Comparison of ENCODE assay signal across 8 cellular contexts in genomic region chr10:44974082-44974627, GRCh38. TPM values are rescaled to one million over a fixed set of nuclear protein-coding genes. Genes with fewer than 3 reads are reported as not detected.
A peak's percentile ranks its signal among the peaks of the same experiment; 100 is the strongest.
DNase-seq lines count a peak whose midpoint lies in the region; ATAC-seq and TF ChIP-seq lines count a peak whose summit lies in the region.

No MANE protein-coding gene starts in this region.

- H4K20me1 ChIP-seq in BLaER1 = peaks cover 23% of the 10 kb centered on the region

- no peak for TF ChIP-seq CTCF in chondrocyte (IDR thresholded peaks at IDR 0.05)

- peaks cover 16% of the 10 kb centered on the region for H3K36me3 Mint-ChIP-seq in chondrocyte (ENCODE audit: low read depth)
- H3K36me3 Mint-ChIP-seq in naive thymus-derived CD4-positive, alpha-beta T cell = no peaks in the 10 kb centered on the region

- peak overlapping the region; percentile 98 for H3K4me2 ChIP-seq in BLaER1

- ATAC-seq in HG02981 (IDR thresholded peaks at IDR 0.05; ENCODE audit: unreplicated experiment) (peak; percentile 6), HG02840 (IDR thresholded peaks at IDR 0.05; ENCODE audit: low FRiP score, unreplicated experiment) (no peak)
- ATAC-seq in naive thymus-derived CD4-positive, alpha-beta T cell = no peak

- no peak overlapping the region for H3K4me3 Mint-ChIP-seq in chondrocyte (ENCODE audit: unreplicated experiment)
- peak overlapping the region in 9 of 10 donors; percentile 63 to 81 (median 72) for H3K4me3 Mint-ChIP-seq in naive thymus-derived CD4-positive, alpha-beta T cell

- no peaks in the 10 kb centered on the region for H3K27me3 ChIP-seq in BLaER1
- H3K27me3 ChIP-seq in naive thymus-derived CD4-positive, alpha-beta T cell (ENCODE audit: control insufficient read depth in 2 of 2, insufficient read depth in 2 of 2, low read length in 2 of 2) = no peaks in the 10 kb centered on the region

- POLR2A ChIA-PET in naive thymus-derived CD4-positive, alpha-beta T cell (lab: Charles Lee) = no interaction called here

- H3K27me3 Mint-ChIP-seq in chondrocyte (ENCODE audit: low read depth) = no peaks in the 10 kb centered on the region
- H3K27me3 Mint-ChIP-seq in naive thymus-derived CD4-positive, alpha-beta T cell = no peaks in the 10 kb centered on the region

- H3K4me3 ChIP-seq in BLaER1 = peak overlapping the region; percentile 62
- peak overlapping the region; percentile 52 for H3K4me3 ChIP-seq in naive thymus-derived CD4-positive, alpha-beta T cell (ENCODE audit: low read length)

- H3K4me1 Mint-ChIP-seq in chondrocyte (ENCODE audit: low read depth) = peaks cover 50% of the 10 kb centered on the region
- H3K4me1 Mint-ChIP-seq in naive thymus-derived CD4-positive, alpha-beta T cell = peaks cover under 1 to 37% (median 22%) of the 10 kb centered on the region in 7 donors

- H3K36me3 ChIP-seq in BLaER1 = peaks cover 47% of the 10 kb centered on the region
- H3K36me3 ChIP-seq in naive thymus-derived CD4-positive, alpha-beta T cell (ENCODE audit: control insufficient read depth in 2 of 3, insufficient read depth in 3 of 3, low read length in 3 of 3) = no peaks in the 10 kb centered on the region

- H3K9ac ChIP-seq in BLaER1 = peak overlapping the region; percentile 75

- no peaks in the 10 kb centered on the region for H3K9me3 Mint-ChIP-seq in chondrocyte (ENCODE audit: low read depth)
- no peaks in the 10 kb centered on the region for H3K9me3 Mint-ChIP-seq in naive thymus-derived CD4-positive, alpha-beta T cell

- H3K4me1 ChIP-seq in BLaER1 = peaks cover 76% of the 10 kb centered on the region
- peaks cover 10 to 14% of the 10 kb centered on the region in 2 donors for H3K4me1 ChIP-seq in naive thymus-derived CD4-positive, alpha-beta T cell (ENCODE audit: control insufficient read depth in 2 of 2, insufficient read depth in 2 of 2, low read length in 2 of 2)

- CTCF ChIA-PET in naive thymus-derived CD4-positive, alpha-beta T cell (lab: Charles Lee) = interaction anchor here (1.8 to 2.5 kb wide), 2 partner anchors 11 to 42 kb away, joined by 4 to 21 read pairs; no protein-coding TSS in a partner anchor

- peak overlapping the region; percentile 82 for H3K27ac ChIP-seq in BLaER1
- H3K27ac ChIP-seq in naive thymus-derived CD4-positive, alpha-beta T cell (ENCODE audit: low read depth, low read length) = no peak overlapping the region

- DNase-seq in chondrocyte (ENCODE audit: low spot score) (no peak), HuH-7 (ENCODE audit: low spot score) (no peak), iPS-NIHi7 (ENCODE audit: extremely low spot score) (no peak)
- no peak for DNase-seq in naive thymus-derived CD4-positive, alpha-beta T cell
- no peak for DNase-seq in activated CD4-positive, alpha-beta T cell treated with anti-CD3 and anti-CD28 coated beads, Interleukin-2, amount 50 U/mL, for 4 hours

- H3K27ac Mint-ChIP-seq in chondrocyte (ENCODE audit: unreplicated experiment) = peak overlapping the region; percentile 80
- H3K27ac Mint-ChIP-seq in naive thymus-derived CD4-positive, alpha-beta T cell = peak overlapping the region in 3 of 9 donors; percentile 28 to 83 (median 53)

- H3K9me3 ChIP-seq in BLaER1 = no peaks in the 10 kb centered on the region
- H3K9me3 ChIP-seq in naive thymus-derived CD4-positive, alpha-beta T cell (ENCODE audit: control insufficient read depth in 2 of 3, low read length in 3 of 3) = no peaks in the 10 kb centered on the region

- intact Hi-C loops in naive thymus-derived CD4-positive, alpha-beta T cell (cut with micrococcal nuclease) = loop anchor here (1.0 to 5.0 kb wide), 3 partner anchors 15 to 1302 kb away; partner anchors contain the start of genes RASSF4 (in 1 of the 2) and ZNF22 (in 1 of the 2)

RNA-seq across cellular contexts. Expression of gene DEPP1, which starts 4.5 kb away (rescaled TPM):
- total RNA-seq in chondrocyte = 9.4 to 105 TPM (median 105 TPM) in 3 replicates
- total RNA-seq in naive thymus-derived CD4-positive, alpha-beta T cell = 1 to 10 TPM in 1 of 5 experiments, under 1 TPM in 3, not detected in 1; 0.24 to 4.0 (median 0.61) TPM
- under 1 TPM; 0.41 to 0.67 TPM for polyA plus RNA-seq in naive thymus-derived CD4-positive, alpha-beta T cell

RNA-seq across cellular contexts. Expression of gene RASSF4, which starts 14.6 kb away (rescaled TPM):
- 24.6 to 37.8 TPM (median 35.9 TPM) in 3 replicates for total RNA-seq in chondrocyte
- total RNA-seq in naive thymus-derived CD4-positive, alpha-beta T cell = 10 to 100 TPM in 1 of 5 experiments, 1 to 10 TPM in 4; 1.9 to 53.4 (median 3.0) TPM
- 1 to 10 TPM in 1 of 2 donors, under 1 TPM in 1; 0.84 to 1.3 TPM for polyA plus RNA-seq in naive thymus-derived CD4-positive, alpha-beta T cell

RNA-seq across cellular contexts. Expression of gene ZNF22, which starts 26.6 kb away (rescaled TPM):
- 15.5 to 21.6 TPM (median 19.8 TPM) in 3 replicates for total RNA-seq in chondrocyte
- 10 to 100 TPM; 13.1 to 33.6 (median 27.4) TPM for total RNA-seq in naive thymus-derived CD4-positive, alpha-beta T cell
- polyA plus RNA-seq in naive thymus-derived CD4-positive, alpha-beta T cell = 10 to 100 TPM; 41.1 to 44.7 TPM
